In genomic region chr10:71971311-71971731, GRCh38 we compare ENCODE assay signal across 13 cellular contexts. TPM values are rescaled to one million over a fixed set of nuclear protein-coding genes. Genes with fewer than 3 reads are reported as not detected.
A peak's percentile ranks its signal among the peaks of the same experiment; 100 is the strongest.
DNase-seq lines count a peak whose midpoint lies in the region; TF ChIP-seq lines count a peak whose summit lies in the region.
"Had no signal": no experiment of that assay in that cellular context is flagged by ENCODE, and none has a peak within 500 bp of the region (broad histone marks: within the 10 kb centered on the region; RNA-seq: fewer than 3 reads in every experiment).

No MANE protein-coding gene starts in this region.

- no peak overlapping the region for H2AFZ ChIP-seq in mammary epithelial cell (ENCODE audit: low read depth, low read length)
- H2AFZ ChIP-seq: hepatocyte had no signal

- CTCF ChIA-PET in mammary epithelial cell (lab: Charles Lee; ENCODE audit: low non-redundant PET), result no interaction called here

- H3K9ac ChIP-seq in mammary epithelial cell (ENCODE audit: insufficient read depth, low read length) (peak overlapping the region; percentile 45), muscle layer of colon (ENCODE audit: low read length) (no peak overlapping the region)

- no peaks in the 10 kb centered on the region for H3K36me3 ChIP-seq in mammary epithelial cell (ENCODE audit: insufficient read depth, low read length)
- peaks cover 4% of the 10 kb centered on the region for H3K36me3 ChIP-seq in muscle layer of colon (ENCODE audit: insufficient read depth, low read length)
- H3K36me3 ChIP-seq in suprapubic skin, result no peaks in the 10 kb centered on the region
- H3K36me3 ChIP-seq in MG63, result peaks cover 59% of the 10 kb centered on the region

- peak overlapping the region; percentile 2 to 48 (median 30) for H3K4me3 ChIP-seq in mammary epithelial cell (replicated peaks in 1 of 3; ENCODE audit: insufficient read depth in 1 of 3, low read depth in 2 of 3, low read length in 3 of 3)
- H3K4me3 ChIP-seq in muscle layer of colon (ENCODE audit: low read depth in 1 of 2, low read length in 2 of 2), result no peak overlapping the region
- H3K4me3 ChIP-seq in suprapubic skin, result peak overlapping the region; percentile 18
- no peak overlapping the region for H3K4me3 ChIP-seq in MG63
- H3K4me3 ChIP-seq: hepatocyte, SK-N-MC had no signal

- DNase-seq in NCI-H2171 treated with DMSO at 0.1 percent for 48 hours (lab: John Stamatoyannopoulos, UW) (peak; percentile 76), mammary epithelial cell (peak; percentile 59), suprapubic skin (ENCODE audit: low spot score in 2 of 2) (no peak), MG63 (no peak), DMS153 (lab: John Stamatoyannopoulos, UW) (no peak)
- no peak for DNase-seq in activated CD8-positive, alpha-beta memory T cell treated with anti-CD3 and anti-CD28 coated beads, Interleukin-2, amount 50 U/mL, for 4 hours
- DNase-seq: activated CD8-positive, alpha-beta T cell treated with anti-CD3 and anti-CD28 coated beads, Interleukin-2, amount 10 ng/mL, durations not matched to agents 7 days and 5 days; GOT3; Karpas-422; NCI-H2081 had no signal

- H3K9me3 ChIP-seq in mammary epithelial cell (replicated peaks; ENCODE audit: insufficient read depth, low read length) (no peaks in the 10 kb centered on the region), muscle layer of colon (ENCODE audit: low read length) (no peaks in the 10 kb centered on the region), suprapubic skin (no peaks in the 10 kb centered on the region), MG63 (no peaks in the 10 kb centered on the region)

- H3K79me2 ChIP-seq in mammary epithelial cell (ENCODE audit: insufficient read depth, low read length), result peaks cover 91% of the 10 kb centered on the region

- TF ChIP-seq EP300 in suprapubic skin (IDR thresholded peaks at IDR 0.05), result no peak

- intact Hi-C loops in mammary epithelial cell (cut with micrococcal nuclease), result loop anchor here (1.0 to 5.0 kb wide), 3 partner anchors 27 to 204 kb away; no protein-coding TSS in a partner anchor

- H3K4me1 ChIP-seq in mammary epithelial cell (ENCODE audit: insufficient read depth, low read length) (peaks cover 96% of the 10 kb centered on the region), muscle layer of colon (ENCODE audit: insufficient read depth, low read length) (peaks cover 89% of the 10 kb centered on the region), suprapubic skin (peaks cover 94% of the 10 kb centered on the region)

- no peak for TF ChIP-seq CTCF in mammary epithelial cell (conservative IDR thresholded peaks at IDR 0.05 in 1 of 2, IDR thresholded peaks at IDR 0.05 in 1 of 2; ENCODE audit: extremely low read depth in 1 of 2, insufficient read depth in 1 of 2, low read depth in 1 of 2, low read length in 2 of 2)
- no peak for TF ChIP-seq CTCF in suprapubic skin (IDR thresholded peaks at IDR 0.05)

- no peaks in the 10 kb centered on the region for H4K20me1 ChIP-seq in mammary epithelial cell (ENCODE audit: insufficient read depth, low read length)

- TF ChIP-seq POLR2A in suprapubic skin (IDR thresholded peaks at IDR 0.05), result no peak

- peak overlapping the region; percentile 75 for H3K4me2 ChIP-seq in mammary epithelial cell (ENCODE audit: insufficient read depth, low read depth, low read length)
- H3K4me2 ChIP-seq: hepatocyte had no signal

- dilution Hi-C loops in mammary epithelial cell (cut with HindIII; ENCODE audit: low sequenced_read_pairs), result loop anchor here (25.0 kb wide), 1 partner anchor 366 kb away; no protein-coding TSS in a partner anchor

- BruUV-seq in mammary epithelial cell (replicated peaks; lab: Mats Ljungman, UMichigan), result no TSS peak

- 16% methylated on average over 3 of the region's 13 CpGs for WGBS in mammary epithelial cell (ENCODE audit: low coverage, missing lambda C conversion rate)
- WGBS in suprapubic skin, result 37% methylated on average over 13 of the region's 13 CpGs

- H3K27me3 ChIP-seq in mammary epithelial cell (ENCODE audit: insufficient read depth, low read length) (no peaks in the 10 kb centered on the region), muscle layer of colon (ENCODE audit: control insufficient read depth in 1 of 2, insufficient read depth in 2 of 2, low read length in 2 of 2) (no peaks in the 10 kb centered on the region), suprapubic skin (no peaks in the 10 kb centered on the region), MG63 (no peaks in the 10 kb centered on the region)
- H3K27me3 ChIP-seq: hepatocyte had no signal

- in situ Hi-C loops in mammary epithelial cell (cut with MboI; ENCODE audit: low sequenced_read_pairs in 2 of 2), result no loop called here

- peak overlapping the region; percentile 46 for H3K27ac ChIP-seq in mammary epithelial cell (ENCODE audit: insufficient read depth, low read depth, low read length)
- peak overlapping the region; percentile 35 for H3K27ac ChIP-seq in muscle layer of colon (ENCODE audit: low read depth, low read length)
- peak overlapping the region; percentile 78 for H3K27ac ChIP-seq in suprapubic skin
- H3K27ac ChIP-seq: hepatocyte, SK-N-MC had no signal

RNA-seq across cellular contexts. Expression of gene CHST3, which starts 7.1 kb away (rescaled TPM):
- total RNA-seq in mammary epithelial cell (10 to 100 TPM; 32.4 to 85.0 TPM), suprapubic skin (10 to 100 TPM; 17.9 to 29.3 (median 23.2) TPM)
- polyA plus RNA-seq in mammary epithelial cell, result 18.1 TPM
- 35.7 TPM for polyA minus RNA-seq in mammary epithelial cell
- 14.6 and 21.7 TPM in 2 replicates for total RNA-seq in MG63 (2014; rRNA removed; shearing (Covaris generic); ENCODE audit: low replicate concordance)
- total RNA-seq: activated CD8-positive, alpha-beta T cell treated with anti-CD3 and anti-CD28 coated beads, Interleukin-2, amount 10 ng/mL, durations not matched to agents 7 days and 5 days had no signal

Comparison
In these comparisons a context has a peak if more than half of its experiments do, and no peak if none do; other contexts are left out.
1. DNase-seq: peak in NCI-H2171 treated with DMSO at 0.1 percent for 48 hours (single experiment) and mammary epithelial cell (single experiment); none in suprapubic skin (0 of 2), activated CD8-positive, alpha-beta memory T cell treated with anti-CD3 and anti-CD28 coated beads, Interleukin-2, amount 50 U/mL, for 4 hours (single experiment), MG63 (single experiment) and DMS153 (single experiment).
2. H3K4me3 ChIP-seq: peak in mammary epithelial cell (3 of 3) and suprapubic skin (single experiment); none in muscle layer of colon (0 of 2) and MG63 (single experiment).
3. Peak in every context shown above with its lines, with median percentiles within 50 percentile points of each other: H3K27ac ChIP-seq.